ENCODE assay signal across 1 cellular context in the genomic region with DNA sequence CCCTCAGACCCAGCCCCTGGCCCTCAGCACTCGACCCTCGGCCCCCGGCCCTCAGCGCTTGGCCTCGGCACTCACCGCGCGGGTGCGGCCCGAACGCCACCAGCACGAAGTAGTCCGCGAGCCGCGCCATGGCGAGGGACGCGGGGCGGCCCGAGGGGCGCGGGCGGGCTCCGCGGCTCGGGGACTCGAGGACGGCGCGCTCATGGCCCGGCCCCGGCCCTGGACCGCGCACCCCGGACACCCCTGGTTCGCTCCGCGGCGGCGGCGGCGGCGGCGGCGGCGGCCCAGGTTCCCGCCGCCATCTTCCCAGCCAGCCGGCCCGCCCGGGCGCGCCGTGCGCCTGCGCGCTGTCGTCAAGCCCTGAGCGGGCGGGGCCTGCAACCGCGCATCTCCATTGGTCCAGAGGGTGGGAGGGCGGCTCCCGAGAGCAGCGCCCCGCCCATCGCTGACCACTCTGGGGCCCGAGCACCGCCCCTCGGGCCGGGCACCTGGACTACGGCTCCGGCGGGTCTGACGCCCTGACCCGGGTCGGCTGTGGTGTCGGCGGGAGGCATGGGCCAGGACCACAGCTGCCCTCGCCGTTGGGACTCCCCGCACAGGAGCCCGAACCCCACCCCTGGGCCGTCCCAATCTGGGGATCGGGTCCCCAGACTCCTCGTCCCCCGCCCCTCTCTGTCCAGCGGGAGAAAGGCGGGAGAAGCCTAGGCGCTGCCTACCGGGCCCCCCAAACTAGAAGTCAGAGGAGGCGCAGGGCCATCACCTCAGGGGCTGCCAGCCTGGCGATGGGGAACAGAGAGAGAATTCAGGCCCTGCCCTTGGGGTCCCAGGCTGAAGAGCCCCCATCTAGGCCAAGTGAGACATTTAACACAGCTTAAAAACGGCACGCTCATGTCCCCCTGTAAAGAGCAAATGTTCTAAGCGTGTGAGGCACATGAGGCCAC.
TF ChIP-seq lines count a peak whose summit lies in the region.

TSS of gene SBF1 (minus strand) at position 325 of the 941 bp plus-strand sequence. CDS start at position 130, 195 bp downstream.

TF ChIP-seq in HEK293, 187 proteins besides CTCF, POLR2A, EP300 and RAD21 (continued from another document and continues in another):
- no peak for TF ChIP-seq ZNF518A (tag by site-specific recombination; conservative IDR thresholded peaks at IDR 0.05; ENCODE audit: low read depth)
- TF ChIP-seq, protein P1, sequence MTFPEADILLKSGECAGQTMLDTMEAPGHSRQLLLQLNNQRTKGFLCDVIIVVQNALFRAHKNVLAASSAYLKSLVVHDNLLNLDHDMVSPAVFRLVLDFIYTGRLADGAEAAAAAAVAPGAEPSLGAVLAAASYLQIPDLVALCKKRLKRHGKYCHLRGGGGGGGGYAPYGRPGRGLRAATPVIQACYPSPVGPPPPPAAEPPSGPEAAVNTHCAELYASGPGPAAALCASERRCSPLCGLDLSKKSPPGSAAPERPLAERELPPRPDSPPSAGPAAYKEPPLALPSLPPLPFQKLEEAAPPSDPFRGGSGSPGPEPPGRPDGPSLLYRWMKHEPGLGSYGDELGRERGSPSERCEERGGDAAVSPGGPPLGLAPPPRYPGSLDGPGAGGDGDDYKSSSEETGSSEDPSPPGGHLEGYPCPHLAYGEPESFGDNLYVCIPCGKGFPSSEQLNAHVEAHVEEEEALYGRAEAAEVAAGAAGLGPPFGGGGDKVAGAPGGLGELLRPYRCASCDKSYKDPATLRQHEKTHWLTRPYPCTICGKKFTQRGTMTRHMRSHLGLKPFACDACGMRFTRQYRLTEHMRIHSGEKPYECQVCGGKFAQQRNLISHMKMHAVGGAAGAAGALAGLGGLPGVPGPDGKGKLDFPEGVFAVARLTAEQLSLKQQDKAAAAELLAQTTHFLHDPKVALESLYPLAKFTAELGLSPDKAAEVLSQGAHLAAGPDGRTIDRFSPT (tag by site-specific recombination; IDR thresholded peaks at IDR 0.05) = peak; percentile 60; the same call in 1 of the 2 replicates
- TF ChIP-seq GLI2 (tag by site-specific recombination; IDR thresholded peaks at IDR 0.05; ENCODE audit: borderline replicate concordance, low read depth) = no peak
- TF ChIP-seq ZNF146 (tag by site-specific recombination; IDR thresholded peaks at IDR 0.05) = no peak
- TF ChIP-seq REST (tag by site-specific recombination; IDR thresholded peaks at IDR 0.05) = no peak
- no peak for TF ChIP-seq ZNF174 (tag by site-specific recombination; IDR thresholded peaks at IDR 0.05)
- TF ChIP-seq ZNF202 (tag by site-specific recombination; IDR thresholded peaks at IDR 0.05; ENCODE audit: borderline replicate concordance) = no peak
- TF ChIP-seq KLF10 (tag by site-specific recombination; IDR thresholded peaks at IDR 0.05) = peak; percentile 36; the same call in 1 of the 2 replicates
- TF ChIP-seq ZNF404 (tag by site-specific recombination; IDR thresholded peaks at IDR 0.05) = no peak
- TF ChIP-seq, protein P2, sequence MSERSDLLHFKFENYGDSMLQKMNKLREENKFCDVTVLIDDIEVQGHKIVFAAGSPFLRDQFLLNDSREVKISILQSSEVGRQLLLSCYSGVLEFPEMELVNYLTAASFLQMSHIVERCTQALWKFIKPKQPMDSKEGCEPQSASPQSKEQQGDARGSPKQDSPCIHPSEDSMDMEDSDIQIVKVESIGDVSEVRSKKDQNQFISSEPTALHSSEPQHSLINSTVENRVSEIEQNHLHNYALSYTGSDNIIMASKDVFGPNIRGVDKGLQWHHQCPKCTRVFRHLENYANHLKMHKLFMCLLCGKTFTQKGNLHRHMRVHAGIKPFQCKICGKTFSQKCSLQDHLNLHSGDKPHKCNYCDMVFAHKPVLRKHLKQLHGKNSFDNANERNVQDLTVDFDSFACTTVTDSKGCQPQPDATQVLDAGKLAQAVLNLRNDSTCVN (tag by site-specific recombination; optimal IDR thresholded peaks at IDR 0.05) = no peak
- TF ChIP-seq ZNF830 (tag by site-specific recombination; IDR thresholded peaks at IDR 0.05; ENCODE audit: low read depth) = no peak
- no peak for TF ChIP-seq ZNF660 (tag by site-specific recombination; IDR thresholded peaks at IDR 0.05)
- TF ChIP-seq ZNF10 (tag by site-specific recombination; IDR thresholded peaks at IDR 0.05) = no peak
- TF ChIP-seq ZNF16 (tag by site-specific recombination; IDR thresholded peaks at IDR 0.05; ENCODE audit: low read depth) = no peak
- TF ChIP-seq PRDM6 (tag by site-specific recombination; IDR thresholded peaks at IDR 0.05) = no peak
- TF ChIP-seq GLIS1 (tag by site-specific recombination; IDR thresholded peaks at IDR 0.05) = peak; percentile 18; the same call in 1 of the 2 replicates
- TF ChIP-seq ZNF473 (tag by site-specific recombination; IDR thresholded peaks at IDR 0.05) = no peak
- TF ChIP-seq, protein P3, sequence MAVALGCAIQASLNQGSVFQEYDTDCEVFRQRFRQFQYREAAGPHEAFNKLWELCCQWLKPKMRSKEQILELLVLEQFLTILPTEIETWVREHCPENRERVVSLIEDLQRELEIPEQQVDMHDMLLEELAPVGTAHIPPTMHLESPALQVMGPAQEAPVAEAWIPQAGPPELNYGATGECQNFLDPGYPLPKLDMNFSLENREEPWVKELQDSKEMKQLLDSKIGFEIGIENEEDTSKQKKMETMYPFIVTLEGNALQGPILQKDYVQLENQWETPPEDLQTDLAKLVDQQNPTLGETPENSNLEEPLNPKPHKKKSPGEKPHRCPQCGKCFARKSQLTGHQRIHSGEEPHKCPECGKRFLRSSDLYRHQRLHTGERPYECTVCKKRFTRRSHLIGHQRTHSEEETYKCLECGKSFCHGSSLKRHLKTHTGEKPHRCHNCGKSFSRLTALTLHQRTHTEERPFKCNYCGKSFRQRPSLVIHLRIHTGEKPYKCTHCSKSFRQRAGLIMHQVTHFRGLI (tag by site-specific recombination; IDR thresholded peaks at IDR 0.05) = no peak
- TF ChIP-seq ZNF366 (tag by site-specific recombination; conservative IDR thresholded peaks at IDR 0.05) = no peak
- TF ChIP-seq, protein P4, sequence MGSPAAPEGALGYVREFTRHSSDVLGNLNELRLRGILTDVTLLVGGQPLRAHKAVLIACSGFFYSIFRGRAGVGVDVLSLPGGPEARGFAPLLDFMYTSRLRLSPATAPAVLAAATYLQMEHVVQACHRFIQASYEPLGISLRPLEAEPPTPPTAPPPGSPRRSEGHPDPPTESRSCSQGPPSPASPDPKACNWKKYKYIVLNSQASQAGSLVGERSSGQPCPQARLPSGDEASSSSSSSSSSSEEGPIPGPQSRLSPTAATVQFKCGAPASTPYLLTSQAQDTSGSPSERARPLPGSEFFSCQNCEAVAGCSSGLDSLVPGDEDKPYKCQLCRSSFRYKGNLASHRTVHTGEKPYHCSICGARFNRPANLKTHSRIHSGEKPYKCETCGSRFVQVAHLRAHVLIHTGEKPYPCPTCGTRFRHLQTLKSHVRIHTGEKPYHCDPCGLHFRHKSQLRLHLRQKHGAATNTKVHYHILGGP (tag by site-specific recombination; IDR thresholded peaks at IDR 0.05) = no peak
- no peak for TF ChIP-seq FEZF1 (tag by site-specific recombination; IDR thresholded peaks at IDR 0.05)
- TF ChIP-seq ZNF707 (tag by site-specific recombination; IDR thresholded peaks at IDR 0.05) = no peak
- peak; percentile 82 for TF ChIP-seq ZBTB20 (tag by site-specific recombination; IDR thresholded peaks at IDR 0.05)
- TF ChIP-seq KLF7 (tag by site-specific recombination; IDR thresholded peaks at IDR 0.05; ENCODE audit: borderline replicate concordance) = no peak
- TF ChIP-seq ZNF433 (tag by site-specific recombination; IDR thresholded peaks at IDR 0.05; ENCODE audit: low read depth) = no peak
- TF ChIP-seq, protein P5, sequence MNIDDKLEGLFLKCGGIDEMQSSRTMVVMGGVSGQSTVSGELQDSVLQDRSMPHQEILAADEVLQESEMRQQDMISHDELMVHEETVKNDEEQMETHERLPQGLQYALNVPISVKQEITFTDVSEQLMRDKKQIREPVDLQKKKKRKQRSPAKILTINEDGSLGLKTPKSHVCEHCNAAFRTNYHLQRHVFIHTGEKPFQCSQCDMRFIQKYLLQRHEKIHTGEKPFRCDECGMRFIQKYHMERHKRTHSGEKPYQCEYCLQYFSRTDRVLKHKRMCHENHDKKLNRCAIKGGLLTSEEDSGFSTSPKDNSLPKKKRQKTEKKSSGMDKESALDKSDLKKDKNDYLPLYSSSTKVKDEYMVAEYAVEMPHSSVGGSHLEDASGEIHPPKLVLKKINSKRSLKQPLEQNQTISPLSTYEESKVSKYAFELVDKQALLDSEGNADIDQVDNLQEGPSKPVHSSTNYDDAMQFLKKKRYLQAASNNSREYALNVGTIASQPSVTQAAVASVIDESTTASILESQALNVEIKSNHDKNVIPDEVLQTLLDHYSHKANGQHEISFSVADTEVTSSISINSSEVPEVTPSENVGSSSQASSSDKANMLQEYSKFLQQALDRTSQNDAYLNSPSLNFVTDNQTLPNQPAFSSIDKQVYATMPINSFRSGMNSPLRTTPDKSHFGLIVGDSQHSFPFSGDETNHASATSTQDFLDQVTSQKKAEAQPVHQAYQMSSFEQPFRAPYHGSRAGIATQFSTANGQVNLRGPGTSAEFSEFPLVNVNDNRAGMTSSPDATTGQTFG (tag by site-specific recombination; IDR thresholded peaks at IDR 0.05; ENCODE audit: borderline replicate concordance) = no peak
- TF ChIP-seq OSR2 (tag by site-specific recombination; IDR thresholded peaks at IDR 0.05) = no peak
- no peak for TF ChIP-seq TCF7L2 (IDR thresholded peaks at IDR 0.05; ENCODE audit: borderline replicate concordance, low read depth, low read length)
- no peak for TF ChIP-seq ZNF558 (tag by site-specific recombination; IDR thresholded peaks at IDR 0.05)
- TF ChIP-seq RBAK (tag by site-specific recombination; IDR thresholded peaks at IDR 0.05) = no peak
